1 cellular context compared by ENCODE assay signal in the genomic region with DNA sequence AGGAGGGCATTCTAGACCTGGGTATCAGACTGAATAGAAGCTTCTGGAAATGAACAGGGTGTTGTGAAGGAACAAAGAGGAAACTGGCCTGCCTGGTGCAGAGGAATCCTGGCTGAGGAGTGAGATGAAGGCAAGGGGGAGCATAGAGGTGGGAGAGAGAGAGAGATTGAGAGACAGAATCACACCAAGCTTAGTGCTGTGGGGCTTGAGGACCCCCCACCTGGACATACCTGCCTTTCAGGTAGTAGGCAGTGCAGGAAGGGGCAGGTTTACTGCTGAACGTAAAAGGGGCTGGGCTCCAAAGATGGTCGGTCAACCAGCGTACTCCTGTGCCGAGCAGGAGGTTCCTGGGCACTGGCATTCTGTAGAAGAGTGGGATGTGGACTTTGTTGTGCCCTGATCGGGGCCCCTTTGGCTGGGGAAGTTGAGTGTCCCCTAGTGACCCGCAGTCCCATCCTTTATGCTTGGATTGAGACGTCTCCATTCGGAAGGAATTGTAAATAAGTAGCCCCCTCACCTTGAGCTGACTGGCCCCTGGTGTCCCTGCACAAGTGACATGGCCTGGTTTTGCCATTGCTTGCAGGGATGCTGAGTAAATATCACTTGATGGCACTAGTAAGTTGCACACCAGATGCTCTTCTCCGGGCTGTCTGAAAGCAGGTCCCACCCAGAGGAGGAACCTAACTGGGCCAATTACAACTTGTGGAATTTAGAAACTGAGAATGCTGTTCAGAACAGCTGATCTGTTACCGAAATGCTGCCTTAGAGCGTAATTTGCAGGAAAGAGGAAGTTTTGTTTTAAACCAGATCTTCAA.
TF ChIP-seq lines count a peak whose summit lies in the region.

No MANE protein-coding gene starts in this region.

TF ChIP-seq in neural cell, 6 proteins besides CTCF, POLR2A, EP300 and RAD21:
- TF ChIP-seq SMC3 (conservative IDR thresholded peaks at IDR 0.05; ENCODE audit: poor library complexity) (no peak), POLR2AphosphoS5 (IDR thresholded peaks at IDR 0.05) (no peak), MXI1 (conservative IDR thresholded peaks at IDR 0.05; ENCODE audit: poor library complexity, severe bottlenecking) (no peak)
